Comparison of ENCODE assay signal across 8 cellular contexts in genomic region chr17:78377858-78378224, GRCh38. TPM values are rescaled to one million over a fixed set of nuclear protein-coding genes. Genes with fewer than 3 reads are reported as not detected.
DNase-seq lines count a peak whose midpoint lies in the region; ATAC-seq, FAIRE-seq and TF ChIP-seq lines count a peak whose summit lies in the region.

No MANE protein-coding gene starts in this region.

- H3K9me1 ChIP-seq in endothelial cell of umbilical vein (replicated peaks; ENCODE audit: control insufficient read depth, extremely low read depth, insufficient read depth, low read length) = no peaks in the 10 kb centered on the region

- peak overlapping the region; percentile 81 for H2AFZ ChIP-seq in endothelial cell of umbilical vein (ENCODE audit: low read depth, low read length)

- H3K4me1 ChIP-seq in CD8-positive, alpha-beta memory T cell (ENCODE audit: insufficient read depth, low read length) = peaks cover 41% of the 10 kb centered on the region
- H3K4me1 ChIP-seq in endothelial cell of umbilical vein (ENCODE audit: control insufficient read depth, extremely low read depth, insufficient read depth, low read length) = peaks cover 61% of the 10 kb centered on the region
- peaks cover 77 to 80% of the 10 kb centered on the region in 2 experiments for H3K4me1 ChIP-seq in neutrophil (ENCODE audit: control insufficient read depth in 1 of 2, insufficient read depth in 1 of 2, low read depth in 1 of 2, low read length in 1 of 2)

- no peak for ATAC-seq in HG02588 (IDR thresholded peaks at IDR 0.05; ENCODE audit: unreplicated experiment)
- ATAC-seq in HG02885 (IDR thresholded peaks at IDR 0.05; ENCODE audit: poor library complexity, unreplicated experiment) = no peak
- no peak for ATAC-seq in GM18517 (IDR thresholded peaks at IDR 0.05; ENCODE audit: unreplicated experiment)

- intact Hi-C loops in endothelial cell of umbilical vein (cut with micrococcal nuclease) = no loop called here

- CTCF ChIA-PET in CD8-positive, alpha-beta memory T cell (lab: Charles Lee) = interaction anchor here (1.1 to 1.7 kb wide), 2 partner anchors 15 to 20 kb away, joined by 4 to 5 read pairs; no protein-coding TSS in a partner anchor
- CTCF ChIA-PET in endothelial cell of umbilical vein (lab: Charles Lee) = interaction anchor here (1.1 to 4.2 kb wide), 3 partner anchors 10 to 40 kb away, joined by 3 to 23 read pairs (median 6); no protein-coding TSS in a partner anchor

- dilution Hi-C loops in endothelial cell of umbilical vein (cut with MboI; ENCODE audit: extremely low pct_ligation_motif_present, low sequenced_read_pairs) = no loop called here

- H3K9ac ChIP-seq in endothelial cell of umbilical vein (replicated peaks; ENCODE audit: extremely low read depth, insufficient read depth, low read length) = peak overlapping the region; percentile 93

- no peaks in the 10 kb centered on the region for H4K20me1 ChIP-seq in endothelial cell of umbilical vein (replicated peaks; ENCODE audit: control insufficient read depth, extremely low read depth, insufficient read depth, low read length)

- no peaks in the 10 kb centered on the region for H3K36me3 ChIP-seq in CD8-positive, alpha-beta memory T cell (ENCODE audit: insufficient read depth, low read length)
- H3K36me3 ChIP-seq in endothelial cell of umbilical vein (ENCODE audit: control insufficient read depth in 2 of 2, extremely low read depth in 1 of 2, insufficient read depth in 2 of 2, low read length in 2 of 2) (no peaks in the 10 kb centered on the region), neutrophil (no peaks in the 10 kb centered on the region)

- H3K9me3 ChIP-seq in CD8-positive, alpha-beta memory T cell (ENCODE audit: low read length) = no peaks in the 10 kb centered on the region
- H3K9me3 ChIP-seq in endothelial cell of umbilical vein (replicated peaks; ENCODE audit: control insufficient read depth, insufficient read depth, low read length) (no peaks in the 10 kb centered on the region), neutrophil (no peaks in the 10 kb centered on the region)

- peak overlapping the region; percentile 83 for H3K27ac ChIP-seq in CD8-positive, alpha-beta memory T cell (ENCODE audit: low read depth, low read length)
- H3K27ac ChIP-seq in endothelial cell of umbilical vein (ENCODE audit: insufficient read depth, low read depth, low read length) (peak overlapping the region; percentile 91), neutrophil (peak overlapping the region; percentile 97)

- BruUV-seq in endothelial cell of umbilical vein (replicated peaks; lab: Mats Ljungman, UMichigan) = no TSS peak

- no peak for TF ChIP-seq POLR2A in endothelial cell of umbilical vein (IDR thresholded peaks at IDR 0.05; ENCODE audit: low read depth, low read length)

- peak overlapping the region; percentile 64 for H3K4me2 ChIP-seq in endothelial cell of umbilical vein (ENCODE audit: insufficient read depth, low read length)

- H3K27ac Mint-ChIP-seq in CD8-positive, alpha-beta memory T cell = peak overlapping the region in 6 of 8 donors; percentile 34 to 91 (median 64)

- POLR2A ChIA-PET in CD8-positive, alpha-beta memory T cell (lab: Charles Lee) = interaction anchor here (1.4 kb wide), 1 partner anchor 15 kb away, joined by 4 read pairs; no protein-coding TSS in a partner anchor
- POLR2A ChIA-PET in endothelial cell of umbilical vein (lab: Charles Lee) = interaction anchor here (0.8 kb wide), 1 partner anchor 18 kb away, joined by 3 read pairs; the partner anchor contains the start of gene SOCS3

- H3K4me3 ChIP-seq in CD8-positive, alpha-beta memory T cell (ENCODE audit: low read length) = peak overlapping the region; percentile 82
- H3K4me3 ChIP-seq in endothelial cell of umbilical vein (replicated peaks in 1 of 3; ENCODE audit: insufficient read depth in 1 of 3, low read depth in 1 of 3, low read length in 3 of 3) (peak overlapping the region; percentile 62 to 75 (median 67)), neutrophil (ENCODE audit: low read depth in 1 of 2, low read length in 1 of 2) (peak overlapping the region; percentile 78 to 92)

- H3K9me3 Mint-ChIP-seq in CD8-positive, alpha-beta memory T cell = no peaks in the 10 kb centered on the region

- peaks cover 36 to 40% (median 37%) of the 10 kb centered on the region in 3 donors for H3K4me1 Mint-ChIP-seq in CD8-positive, alpha-beta memory T cell

- H3K79me2 ChIP-seq in endothelial cell of umbilical vein (ENCODE audit: control insufficient read depth, insufficient read depth, low read length) = peaks cover 30% of the 10 kb centered on the region

- FAIRE-seq in RCC 7860 (lab: Jason Lieb, UNC) (no peak), endothelial cell of umbilical vein (lab: Jason Lieb, UNC) (no peak)

- DNase-seq in CD8-positive, alpha-beta memory T cell = no peak
- DNase-seq in RCC 7860 (ENCODE audit: low spot score) (peak; percentile 25), endothelial cell of umbilical vein (ENCODE audit: low read depth, low spot score) (no peak), OCI-M1 (lab: John Stamatoyannopoulos, UW) (no peak)

- H3K27me3 Mint-ChIP-seq in CD8-positive, alpha-beta memory T cell = peaks cover 0 to 3% of the 10 kb centered on the region in 2 donors

- H3K4me3 Mint-ChIP-seq in CD8-positive, alpha-beta memory T cell = peak overlapping the region; percentile 67 to 95 (median 92)

- no peaks in the 10 kb centered on the region for H3K27me3 ChIP-seq in CD8-positive, alpha-beta memory T cell (ENCODE audit: insufficient read depth, low read length, poor library complexity, severe bottlenecking)
- H3K27me3 ChIP-seq in endothelial cell of umbilical vein (ENCODE audit: control insufficient read depth in 2 of 2, insufficient read depth in 2 of 2, low read length in 2 of 2) (no peaks in the 10 kb centered on the region), neutrophil (no peaks in the 10 kb centered on the region)

- TF ChIP-seq CTCF in endothelial cell of umbilical vein (IDR thresholded peaks at IDR 0.05; ENCODE audit: extremely low read depth in 1 of 2, insufficient read depth in 1 of 2, low read depth in 1 of 2, low read length in 2 of 2) = no peak
- TF ChIP-seq CTCF in neutrophil (IDR thresholded peaks at IDR 0.05) = no peak

- H3K36me3 Mint-ChIP-seq in CD8-positive, alpha-beta memory T cell = peaks cover 0 to 12% (median 4%) of the 10 kb centered on the region in 3 donors

TF ChIP-seq in endothelial cell of umbilical vein, 7 proteins besides CTCF, POLR2A, EP300 and RAD21:
- no peak for TF ChIP-seq MAX (IDR thresholded peaks at IDR 0.05; ENCODE audit: insufficient read depth, insufficient read length)
- TF ChIP-seq JUN (IDR thresholded peaks at IDR 0.05; ENCODE audit: borderline replicate concordance, insufficient read depth, insufficient read length, low read depth) = no peak
- no peak for TF ChIP-seq FOS (IDR thresholded peaks at IDR 0.05; ENCODE audit: borderline replicate concordance, insufficient read depth, low read length)
- no peak for TF ChIP-seq MYC (IDR thresholded peaks at IDR 0.05; ENCODE audit: low read depth, low read length)
- no peak for TF ChIP-seq GATA2 (IDR thresholded peaks at IDR 0.05; ENCODE audit: insufficient read depth, insufficient read length, low read depth, low read length)
- no peak for TF ChIP-seq EZH2 (IDR thresholded peaks at IDR 0.05; ENCODE audit: borderline replicate concordance, low read depth, low read length, severe bottlenecking)
- TF ChIP-seq POLR2AphosphoS5 (IDR thresholded peaks at IDR 0.05; ENCODE audit: insufficient read depth, low read depth, low read length) = no peak

RNA-seq across cellular contexts. Expression of gene PGS1, which starts 0.6 kb away (rescaled TPM):
- 10 to 100 TPM; 48.2 to 51.5 TPM for total RNA-seq in CD8-positive, alpha-beta memory T cell
- 31.5 TPM for polyA plus RNA-seq in CD8-positive, alpha-beta memory T cell
- 55.6 and 66.0 TPM in 2 replicates for total RNA-seq in endothelial cell of umbilical vein
- 48.4 and 50.8 TPM in 2 replicates for polyA plus RNA-seq in endothelial cell of umbilical vein
- polyA plus RNA-seq in endothelial cell of umbilical vein (2011; cell fraction: cytosol; rRNA removed) = 28.4 and 36.1 TPM in 2 replicates
- polyA plus RNA-seq in endothelial cell of umbilical vein (2011; cell fraction: nucleus; rRNA removed) = 195 and 203 TPM in 2 replicates
- 30.2 and 34.0 TPM in 2 replicates for polyA plus RNA-seq in endothelial cell of umbilical vein (2012)
- polyA minus RNA-seq in endothelial cell of umbilical vein = 62.5 and 77.9 TPM in 2 replicates
- polyA minus RNA-seq in endothelial cell of umbilical vein (2011; cell fraction: cytosol; rRNA and poly(A)+ RNA removed) = 31.2 TPM
- polyA minus RNA-seq in endothelial cell of umbilical vein (2011; cell fraction: nucleus; rRNA and poly(A)+ RNA removed) = 72.4 and 73.4 TPM in 2 replicates

RNA-seq across cellular contexts. Expression of gene SOCS3, which starts 18.0 kb away (rescaled TPM):
- total RNA-seq in CD8-positive, alpha-beta memory T cell = 10 to 100 TPM; 26.9 to 27.4 TPM
- polyA plus RNA-seq in CD8-positive, alpha-beta memory T cell = 38.9 TPM
- total RNA-seq in endothelial cell of umbilical vein = 13.6 and 14.3 TPM in 2 replicates
- 6.2 and 6.6 TPM in 2 replicates for polyA plus RNA-seq in endothelial cell of umbilical vein
- polyA plus RNA-seq in endothelial cell of umbilical vein (2011; cell fraction: cytosol; rRNA removed) = 5.3 and 7.9 TPM in 2 replicates
- polyA plus RNA-seq in endothelial cell of umbilical vein (2011; cell fraction: nucleus; rRNA removed) = 15.2 and 19.0 TPM in 2 replicates
- 12.2 and 14.3 TPM in 2 replicates for polyA plus RNA-seq in endothelial cell of umbilical vein (2012)
- 7.8 and 10.9 TPM in 2 replicates for polyA minus RNA-seq in endothelial cell of umbilical vein
- 31.0 TPM for polyA minus RNA-seq in endothelial cell of umbilical vein (2011; cell fraction: cytosol; rRNA and poly(A)+ RNA removed)
- 7.3 and 17.4 TPM in 2 replicates for polyA minus RNA-seq in endothelial cell of umbilical vein (2011; cell fraction: nucleus; rRNA and poly(A)+ RNA removed)
